8 cellular contexts compared by ENCODE assay signal in the genomic region with DNA sequence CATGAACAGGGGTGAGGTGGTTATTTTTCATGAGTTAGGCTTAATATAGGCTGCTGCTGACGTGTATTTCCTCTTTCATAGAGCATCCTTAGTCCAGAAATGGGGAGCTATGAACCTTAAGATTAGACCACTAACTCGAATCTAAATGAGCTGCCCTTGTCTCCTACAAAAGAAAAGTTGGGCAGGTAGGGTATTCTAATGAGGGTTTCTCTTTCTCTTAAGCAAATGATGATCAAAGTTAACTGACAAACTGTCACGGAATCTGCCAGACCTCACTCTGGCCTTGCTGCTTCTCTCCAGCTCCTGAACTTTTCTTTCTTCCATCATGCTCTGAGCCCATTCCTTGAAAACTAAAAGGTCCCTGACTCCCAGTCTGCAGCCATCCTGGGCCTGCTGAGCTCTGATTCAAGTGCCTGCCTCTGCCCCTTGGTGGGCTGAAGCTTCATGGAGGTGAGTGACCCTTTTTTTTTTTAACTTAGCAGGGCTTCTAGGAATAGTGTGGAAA. TPM values are rescaled to one million over a fixed set of nuclear protein-coding genes. Genes with fewer than 3 reads are reported as not detected.
A peak's percentile ranks its signal among the peaks of the same experiment; 100 is the strongest.
DNase-seq lines count a peak whose midpoint lies in the region; ATAC-seq and TF ChIP-seq lines count a peak whose summit lies in the region.

TRIM69 (plus strand) TSS at position 268 of the 505 bp plus-strand sequence; CDS start at position 445, 177 bp downstream.

- H3K27ac Mint-ChIP-seq in CD4-positive, CD25-positive, alpha-beta regulatory T cell, result peak within 1 kb of the TSS; percentile 91 to 99 (median 98)
- H3K27ac Mint-ChIP-seq in nephron progenitor cell, result peak within 1 kb of the TSS; percentile 23

- peaks cover 62% of the 10 kb centered on the region for H3K4me1 ChIP-seq in CD4-positive, CD25-positive, alpha-beta regulatory T cell (ENCODE audit: control insufficient read depth, insufficient read depth, low read length, poor library complexity, severe bottlenecking)
- no peaks in the 10 kb centered on the region for H3K4me1 ChIP-seq in colonic mucosa

- TF ChIP-seq CTCF in colonic mucosa (IDR thresholded peaks at IDR 0.05), result no peak
- TF ChIP-seq CTCF in nephron progenitor cell (IDR thresholded peaks at IDR 0.05), result no peak

- H3K9ac ChIP-seq in colonic mucosa (ENCODE audit: low read depth in 2 of 2, low read length in 2 of 2), result peak within 1 kb of the TSS; percentile 38 to 39

- peaks cover 5% of the 10 kb centered on the region for H3K36me3 ChIP-seq in CD4-positive, CD25-positive, alpha-beta regulatory T cell (ENCODE audit: control insufficient read depth, insufficient read depth, low read length)
- no peaks in the 10 kb centered on the region for H3K36me3 ChIP-seq in colonic mucosa

- peaks cover 8% of the 10 kb centered on the region for H3K36me3 Mint-ChIP-seq in CD4-positive, CD25-positive, alpha-beta regulatory T cell
- peaks cover 5% of the 10 kb centered on the region for H3K36me3 Mint-ChIP-seq in nephron progenitor cell (ENCODE audit: low read depth)

- H3K4me3 Mint-ChIP-seq in CD4-positive, CD25-positive, alpha-beta regulatory T cell, result peak within 1 kb of the TSS; percentile 85 to 97 (median 90)
- H3K4me3 Mint-ChIP-seq in nephron progenitor cell, result no peak within 1 kb of the TSS

- ATAC-seq in CD4-positive, CD25-positive, alpha-beta regulatory T cell (ENCODE audit: low read depth in 2 of 2), result peak; percentile 36 to 37
- peak; percentile 62 for ATAC-seq in HG02852 (IDR thresholded peaks at IDR 0.05; ENCODE audit: unreplicated experiment)
- ATAC-seq in HG03097 (IDR thresholded peaks at IDR 0.05; ENCODE audit: low FRiP score, unreplicated experiment), result no peak
- ATAC-seq in HG02642 (IDR thresholded peaks at IDR 0.05; ENCODE audit: poor library complexity, unreplicated experiment), result no peak

- H3K4me1 Mint-ChIP-seq in CD4-positive, CD25-positive, alpha-beta regulatory T cell, result peaks cover 43 to 78% (median 60%) of the 10 kb centered on the region in 4 donors
- peaks cover 13% of the 10 kb centered on the region for H3K4me1 Mint-ChIP-seq in nephron progenitor cell

- H3K4me3 ChIP-seq in CD4-positive, CD25-positive, alpha-beta regulatory T cell (ENCODE audit: low read depth, low read length), result peak within 1 kb of the TSS; percentile 87
- no peak within 1 kb of the TSS for H3K4me3 ChIP-seq in colonic mucosa

- H3K27me3 Mint-ChIP-seq in CD4-positive, CD25-positive, alpha-beta regulatory T cell, result no peaks in the 10 kb centered on the region
- peaks cover 4% of the 10 kb centered on the region for H3K27me3 Mint-ChIP-seq in nephron progenitor cell (ENCODE audit: low read depth, poor library complexity)

- peak within 1 kb of the TSS; percentile 87 for H3K27ac ChIP-seq in CD4-positive, CD25-positive, alpha-beta regulatory T cell (ENCODE audit: insufficient read depth, low read length, poor library complexity, severe bottlenecking)
- peak within 1 kb of the TSS; percentile 42 for H3K27ac ChIP-seq in colonic mucosa

- intact Hi-C loops in colonic mucosa (cut with DNase I), result loop anchor here (10.0 kb wide), 1 partner anchor 162 kb away; no protein-coding TSS in a partner anchor

- H3K27me3 ChIP-seq in CD4-positive, CD25-positive, alpha-beta regulatory T cell (ENCODE audit: control insufficient read depth, insufficient read depth, low read length), result no peaks in the 10 kb centered on the region
- H3K27me3 ChIP-seq in colonic mucosa, result no peaks in the 10 kb centered on the region

- H3K9me3 ChIP-seq in CD4-positive, CD25-positive, alpha-beta regulatory T cell (ENCODE audit: control insufficient read depth in 2 of 2, low read length in 2 of 2), result no peaks in the 10 kb centered on the region
- no peaks in the 10 kb centered on the region for H3K9me3 ChIP-seq in colonic mucosa

- DNase-seq in CD4-positive, CD25-positive, alpha-beta regulatory T cell, result peak in 2 of 3 donors; percentile 20 to 54
- DNase-seq in colonic mucosa (no peak), nephron progenitor cell (no peak)
- no peak for DNase-seq in NK-92 treated with Interleukin-12 subunit alpha and Interleukin-12 subunit beta, amount 100 ng/mL, for 24 hours (lab: John Stamatoyannopoulos, UW)
- no peak for DNase-seq in stimulated activated naive CD4-positive, alpha-beta T cell treated with Interleukin-2 at 50 U/mL for 16 hours (lab: John Stamatoyannopoulos, UW)

- H3K9me3 Mint-ChIP-seq in CD4-positive, CD25-positive, alpha-beta regulatory T cell, result peaks cover 0 to 4% (median 0%) of the 10 kb centered on the region in 7 donors
- peaks cover 16% of the 10 kb centered on the region for H3K9me3 Mint-ChIP-seq in nephron progenitor cell

RNA-seq across cellular contexts. Expression of gene TRIM69, which starts in this region (rescaled TPM):
- 50.5 TPM for total RNA-seq in CD4-positive, CD25-positive, alpha-beta regulatory T cell
- 10 to 100 TPM; 38.1 to 61.5 (median 55.7) TPM for polyA plus RNA-seq in CD4-positive, CD25-positive, alpha-beta regulatory T cell
- total RNA-seq in colonic mucosa, result 10 to 100 TPM; 17.1 to 23.3 TPM

Comparison
In these comparisons a context has a peak if more than half of its experiments do, and no peak if none do; other contexts are left out.
1. ATAC-seq: peak in CD4-positive, CD25-positive, alpha-beta regulatory T cell (2 of 2) and HG02852 (single experiment); none in HG03097 (single experiment) and HG02642 (single experiment).
2. DNase-seq: peak in CD4-positive, CD25-positive, alpha-beta regulatory T cell (2 of 3); none in colonic mucosa (single experiment), nephron progenitor cell (single experiment), NK-92 treated with Interleukin-12 subunit alpha and Interleukin-12 subunit beta, amount 100 ng/mL, for 24 hours (single experiment) and stimulated activated naive CD4-positive, alpha-beta T cell treated with Interleukin-2 at 50 U/mL for 16 hours (single experiment).